8 cellular contexts compared by ENCODE assay signal in the genomic region with DNA sequence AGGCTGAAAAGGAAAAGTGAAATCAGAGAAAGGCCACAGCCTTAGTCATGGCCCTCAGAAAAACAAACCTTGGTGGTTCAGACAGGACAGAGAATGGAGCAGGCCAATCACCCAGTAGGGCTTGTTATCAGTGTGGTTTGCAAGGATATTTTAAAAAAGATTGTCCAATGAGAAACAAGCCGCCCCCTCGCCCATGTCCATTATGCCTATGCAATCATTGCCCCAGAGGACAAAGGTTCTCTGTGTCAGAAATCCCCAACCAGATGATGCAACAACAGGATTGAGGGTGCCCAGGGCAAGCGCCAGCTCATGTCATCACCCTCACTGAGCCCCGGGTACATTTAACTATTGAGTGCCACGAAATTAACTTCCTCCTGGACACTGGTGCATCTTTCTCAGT.
DNase-seq lines count a peak whose midpoint lies in the region; ATAC-seq and TF ChIP-seq lines count a peak whose summit lies in the region.
"Not testable (repeated sequence)": the region's sequence is repeated elsewhere in the genome, so short reads cannot be mapped to it uniquely, and the experiment has no call there.

No MANE protein-coding gene starts in this region.

- not testable (repeated sequence) for H3K4me3 Mint-ChIP-seq in WTC11; stimulated activated effector memory CD8-positive, alpha-beta T cell treated with anti-CD3 and anti-CD28 coated beads, Interleukin-12 subunit alpha, Interleukin-12 subunit beta, amount 100 ng/mL, for 72 hours

- H3K9me3 ChIP-seq in lower lobe of right lung, result not testable (repeated sequence)

- not testable (repeated sequence) for H3K27me3 Mint-ChIP-seq in WTC11 (ENCODE audit: low read depth)

- not testable (repeated sequence) for H3K27ac Mint-ChIP-seq in WTC11
- peak overlapping the region; percentile 30 for H3K27ac Mint-ChIP-seq in stimulated activated effector memory CD8-positive, alpha-beta T cell treated with anti-CD3 and anti-CD28 coated beads, Interleukin-12 subunit alpha, Interleukin-12 subunit beta, amount 100 ng/mL, for 72 hours

- H3K4me3 ChIP-seq in fibroblast of the aortic adventitia (ENCODE audit: low read depth, low read length); lower lobe of right lung: not testable (repeated sequence)

- H3K4me1 Mint-ChIP-seq in WTC11, result not testable (repeated sequence)
- peaks cover 24% of the 10 kb centered on the region for H3K4me1 Mint-ChIP-seq in stimulated activated effector memory CD8-positive, alpha-beta T cell treated with anti-CD3 and anti-CD28 coated beads, Interleukin-12 subunit alpha, Interleukin-12 subunit beta, amount 100 ng/mL, for 72 hours

- POLR2A ChIA-PET in WTC11 (lab: Charles Lee), result not testable (repeated sequence)

- not testable (repeated sequence) for H3K27me3 ChIP-seq in lower lobe of right lung (ENCODE audit: low read depth)

- CTCF ChIA-PET in WTC11 (lab: Charles Lee), result not testable (repeated sequence)

- not testable (repeated sequence) for ATAC-seq in WTC11, lower lobe of right lung
- peak; percentile 51 for ATAC-seq in stimulated activated effector memory CD8-positive, alpha-beta T cell treated with anti-CD3 and anti-CD28 coated beads, Interleukin-12 subunit alpha, Interleukin-12 subunit beta, amount 100 ng/mL, for 72 hours

- not testable (repeated sequence) for H3K36me3 ChIP-seq in lower lobe of right lung

- peak; percentile 43 to 44 for DNase-seq in AML-193 (lab: John Stamatoyannopoulos, UW)
- peak; percentile 47 for DNase-seq in LHCN-M2 (ENCODE audit: low read depth)
- DNase-seq in OCI-M1 (lab: John Stamatoyannopoulos, UW), result peak; percentile 65
- DNase-seq in WTC11 (ENCODE audit: low spot score); stimulated activated effector memory CD8-positive, alpha-beta T cell treated with anti-CD3 and anti-CD28 coated beads, Interleukin-12 subunit alpha, Interleukin-12 subunit beta, amount 100 ng/mL, for 72 hours (ENCODE audit: low spot score in 2 of 2): not testable (repeated sequence)
- peak; percentile 43 for DNase-seq in amniotic epithelial cell (ENCODE audit: low read depth)
- peak; percentile 52 for DNase-seq in fibroblast of the aortic adventitia (ENCODE audit: low read depth)
- DNase-seq in lower lobe of right lung, result peak; percentile 47

- not testable (repeated sequence) for H3K4me1 ChIP-seq in lower lobe of right lung

- H3K9me3 Mint-ChIP-seq in WTC11, result peaks cover 76% of the 10 kb centered on the region
- H3K9me3 Mint-ChIP-seq in stimulated activated effector memory CD8-positive, alpha-beta T cell treated with anti-CD3 and anti-CD28 coated beads, Interleukin-12 subunit alpha, Interleukin-12 subunit beta, amount 100 ng/mL, for 72 hours, result not testable (repeated sequence)

- intact Hi-C loops in lower lobe of right lung (cut with DNase I), result not testable (repeated sequence)

- H3K27ac ChIP-seq in lower lobe of right lung, result not testable (repeated sequence)

- H3K36me3 Mint-ChIP-seq in WTC11, result peaks cover 25% of the 10 kb centered on the region
- H3K36me3 Mint-ChIP-seq in stimulated activated effector memory CD8-positive, alpha-beta T cell treated with anti-CD3 and anti-CD28 coated beads, Interleukin-12 subunit alpha, Interleukin-12 subunit beta, amount 100 ng/mL, for 72 hours, result not testable (repeated sequence)

- TF ChIP-seq CTCF in WTC11 (IDR thresholded peaks at IDR 0.05); fibroblast of the aortic adventitia (IDR thresholded peaks at IDR 0.05; ENCODE audit: insufficient read depth, low read length); lower lobe of right lung (IDR thresholded peaks at IDR 0.05): not testable (repeated sequence)

TF ChIP-seq in WTC11, 78 proteins besides CTCF, POLR2A, EP300 and RAD21:
- TF ChIP-seq GABPB1 (CRISPR knock-in tag; IDR thresholded peaks at IDR 0.05), result peak; percentile 95
